13 cellular contexts compared by ENCODE assay signal in genomic region chr4:122787940-122788339, GRCh38.
"Had no signal": no experiment of that assay in that cellular context is flagged by ENCODE, and none has a peak within 500 bp of the region (broad histone marks: within the 10 kb centered on the region; RNA-seq: fewer than 3 reads in every experiment).

No MANE protein-coding gene starts in this region.

- H3K9me3 ChIP-seq: esophagus muscularis mucosa, heart right ventricle, left lung had no signal

- H3K27me3 ChIP-seq: cardiac muscle cell, esophagus muscularis mucosa, heart right ventricle, left lung had no signal

- H3K9me3 Mint-ChIP-seq: nephron had no signal

- DNase-seq: activated CD4-positive, alpha-beta memory T cell treated with anti-CD3 and anti-CD28 coated beads, Interleukin-2, amount 10 ng/mL, durations not matched to agents 7 days and 5 days; activated CD4-positive, CD25-positive, alpha-beta regulatory T cell treated with anti-CD3 and anti-CD28 coated beads, Interleukin-2, amount 50 U/mL, for 72 hours; activated T-cell treated with anti-CD3 and anti-CD28 coated beads, Interleukin-2, amount 50 U/mL, for 48 hours; heart right ventricle; left lung; occipital lobe; stimulated activated CD4-positive, alpha-beta T cell treated with anti-CD3 and anti-CD28 coated beads, Interleukin-15, amount 100 ng/mL, for 24 hours; stimulated activated CD4-positive, alpha-beta T cell treated with anti-CD3 and anti-CD28 coated beads, Interleukin-4, amount 100 ng/mL, for 24 hours; stimulated activated naive CD8-positive, alpha-beta T cell treated with anti-CD3 and anti-CD28 coated beads, Interleukin-15, amount 100 ng/mL, for 72 hours had no signal

- H3K4me3 Mint-ChIP-seq: activated CD4-positive, alpha-beta memory T cell treated with anti-CD3 and anti-CD28 coated beads, Interleukin-2, amount 10 ng/mL, durations not matched to agents 7 days and 5 days; memory B cell; nephron; stimulated activated naive CD8-positive, alpha-beta T cell treated with anti-CD3 and anti-CD28 coated beads, Interleukin-15, amount 100 ng/mL, for 72 hours had no signal

- H3K36me3 ChIP-seq: cardiac muscle cell, esophagus muscularis mucosa, heart right ventricle, left lung had no signal

- H3K27ac ChIP-seq: cardiac muscle cell, esophagus muscularis mucosa, heart right ventricle, left lung had no signal

- H3K27ac Mint-ChIP-seq: activated CD4-positive, alpha-beta memory T cell treated with anti-CD3 and anti-CD28 coated beads, Interleukin-2, amount 10 ng/mL, durations not matched to agents 7 days and 5 days; memory B cell; nephron; stimulated activated naive CD8-positive, alpha-beta T cell treated with anti-CD3 and anti-CD28 coated beads, Interleukin-15, amount 100 ng/mL, for 72 hours had no signal

- H3K4me3 ChIP-seq: cardiac muscle cell, esophagus muscularis mucosa, heart right ventricle, left lung had no signal

- ATAC-seq: heart right ventricle; left lung; stimulated activated naive CD8-positive, alpha-beta T cell treated with anti-CD3 and anti-CD28 coated beads, Interleukin-15, amount 100 ng/mL, for 72 hours had no signal

- H3K27me3 Mint-ChIP-seq: memory B cell had no signal
